ENCODE assay signal across 8 cellular contexts in the genomic region with DNA sequence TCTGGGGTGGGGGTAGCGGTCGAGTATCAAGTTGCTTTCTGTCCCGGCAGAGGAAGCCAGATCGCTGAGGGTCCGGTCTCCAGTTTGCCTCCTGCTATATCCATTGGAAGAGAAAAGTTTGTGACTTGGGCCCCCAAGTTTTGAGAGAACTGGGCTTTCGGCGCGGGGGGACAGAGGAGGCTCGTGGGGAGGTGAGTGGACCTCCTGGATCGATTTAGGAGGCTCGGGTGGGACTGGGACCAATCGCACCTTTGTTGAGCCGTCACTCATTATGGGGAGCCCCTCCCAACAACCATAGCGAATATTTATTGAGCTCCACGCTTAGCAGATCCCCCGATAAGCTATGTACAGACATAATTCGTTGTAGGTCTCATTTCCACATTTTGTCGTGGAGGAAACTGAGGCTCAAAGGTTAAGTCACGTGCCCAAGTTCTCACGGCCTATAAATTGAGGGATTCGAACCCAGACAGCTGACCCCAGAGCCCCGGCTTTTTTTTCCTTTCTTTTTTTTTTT. TPM values are rescaled to one million over a fixed set of nuclear protein-coding genes. Genes with fewer than 3 reads are reported as not detected.
A peak's percentile ranks its signal among the peaks of the same experiment; 100 is the strongest.
DNase-seq lines count a peak whose midpoint lies in the region; ATAC-seq and TF ChIP-seq lines count a peak whose summit lies in the region.

No MANE protein-coding gene starts in this region.

- H3K79me2 ChIP-seq in OCI-LY3 (ENCODE audit: low read length) = peaks cover 54% of the 10 kb centered on the region

- peaks cover 28% of the 10 kb centered on the region for H3K36me3 ChIP-seq in OCI-LY3 (replicated peaks; ENCODE audit: low read depth, low read length)

- peak overlapping the region; percentile 79 for H3K27ac ChIP-seq in OCI-LY3 (ENCODE audit: low read length)

- TF ChIP-seq CTCF in OCI-LY3 (IDR thresholded peaks at IDR 0.05; ENCODE audit: low read depth, low read length) = no peak
- TF ChIP-seq CTCF in endothelial cell (IDR thresholded peaks at IDR 0.05; ENCODE audit: unreplicated experiment) = no peak
- TF ChIP-seq CTCF in osteocyte (IDR thresholded peaks at IDR 0.05) = no peak

- H2AFZ ChIP-seq in OCI-LY3 (ENCODE audit: low read depth, low read length) = peak overlapping the region; percentile 92

- H3K4me3 Mint-ChIP-seq in endothelial cell (ENCODE audit: unreplicated experiment) (peak overlapping the region; percentile 97), osteocyte (ENCODE audit: unreplicated experiment) (peak overlapping the region; percentile 93)

- H3K36me3 Mint-ChIP-seq in endothelial cell (ENCODE audit: low read depth, unreplicated experiment) (peaks cover 14% of the 10 kb centered on the region), osteocyte (ENCODE audit: unreplicated experiment) (no peaks in the 10 kb centered on the region)

- H3K27me3 ChIP-seq in OCI-LY3 (ENCODE audit: low read depth, low read length) = no peaks in the 10 kb centered on the region

- peak overlapping the region; percentile 93 for H3K4me2 ChIP-seq in OCI-LY3 (ENCODE audit: low read length)

- ATAC-seq in GM18873 (IDR thresholded peaks at IDR 0.05; ENCODE audit: low FRiP score, unreplicated experiment) (no peak), HG03571 (IDR thresholded peaks at IDR 0.05; ENCODE audit: unreplicated experiment) (no peak)

- no peaks in the 10 kb centered on the region for H3K9me3 ChIP-seq in OCI-LY3 (ENCODE audit: insufficient read depth, low read length)

- H3K4me1 Mint-ChIP-seq in endothelial cell (ENCODE audit: unreplicated experiment) (peaks cover 24% of the 10 kb centered on the region), osteocyte (ENCODE audit: unreplicated experiment) (peaks cover 40% of the 10 kb centered on the region)

- H3K4me1 ChIP-seq in OCI-LY3 (ENCODE audit: low read length) = peaks cover 14% of the 10 kb centered on the region

- H3K9me3 Mint-ChIP-seq in endothelial cell (ENCODE audit: unreplicated experiment) (no peaks in the 10 kb centered on the region), osteocyte (ENCODE audit: unreplicated experiment) (no peaks in the 10 kb centered on the region)

- peak overlapping the region; percentile 94 for H3K27ac Mint-ChIP-seq in endothelial cell (ENCODE audit: unreplicated experiment)
- peak overlapping the region; percentile 98 for H3K27ac Mint-ChIP-seq in osteocyte (ENCODE audit: unreplicated experiment)

- DNase-seq in endothelial cell (ENCODE audit: low spot score) (no peak), osteocyte (ENCODE audit: extremely low spot score, unreplicated experiment) (no peak), NCI-H69 (lab: John Stamatoyannopoulos, UW) (no peak)
- DNase-seq in activated effector memory CD4-positive, alpha-beta T cell treated with Interleukin-2 at 50 U/mL for 16 hours = no peak

- H4K20me1 ChIP-seq in OCI-LY3 (ENCODE audit: insufficient read depth, low read length) = no peaks in the 10 kb centered on the region

- peak overlapping the region; percentile 94 for H3K4me3 ChIP-seq in OCI-LY3 (ENCODE audit: low read length)

- TF ChIP-seq POLR2A in GM18526 (IDR thresholded peaks at IDR 0.05; ENCODE audit: extremely low read depth, insufficient read length) = peak; percentile 57

- peaks cover 14% of the 10 kb centered on the region for H3K27me3 Mint-ChIP-seq in endothelial cell (ENCODE audit: unreplicated experiment)
- H3K27me3 Mint-ChIP-seq in osteocyte (ENCODE audit: unreplicated experiment) = no peaks in the 10 kb centered on the region

- H3K9ac ChIP-seq in OCI-LY3 (ENCODE audit: low read length) = peak overlapping the region; percentile 98

RNA-seq across cellular contexts. Expression of a gene that starts 0.9 kb away (rescaled TPM):
- total RNA-seq in endothelial cell (ENCODE audit: unreplicated experiment) (131 TPM), osteocyte (74.8 and 75.3 TPM in 2 replicates)

RNA-seq across cellular contexts. Expression of a gene that starts 1.0 kb away (rescaled TPM):
- total RNA-seq in endothelial cell (ENCODE audit: unreplicated experiment) (31.3 TPM), osteocyte (23.7 and 24.4 TPM in 2 replicates)

RNA-seq across cellular contexts. Expression of a gene that starts 10.2 kb away (rescaled TPM):
- total RNA-seq in endothelial cell (ENCODE audit: unreplicated experiment) = 4.3 TPM
- 11.6 and 11.7 TPM in 2 replicates for total RNA-seq in osteocyte

RNA-seq across cellular contexts. Expression of a gene that starts 18.8 kb away (rescaled TPM):
- total RNA-seq in endothelial cell (ENCODE audit: unreplicated experiment) (0.05 TPM), osteocyte (not detected in 2 replicates)

RNA-seq across cellular contexts. Expression of a gene that starts 22.9 kb away (rescaled TPM):
- total RNA-seq in endothelial cell (ENCODE audit: unreplicated experiment) (0.97 TPM), osteocyte (1.2 and 1.6 TPM in 2 replicates)
